Comparison of ENCODE assay signal across 7 cellular contexts in genomic region chr2:187768995-187769394, GRCh38.
"Had no signal": no experiment of that assay in that cellular context is flagged by ENCODE, and none has a peak within 500 bp of the region (broad histone marks: within the 10 kb centered on the region; RNA-seq: fewer than 3 reads in every experiment).

No MANE protein-coding gene starts in this region.

- DNase-seq: IMR-90, KBM-7, KG1 had no signal

- FAIRE-seq: HTR-8/SVneo, K562 had no signal

- H3K36me3 Mint-ChIP-seq: IgD-negative memory B cell had no signal

- H3K27me3 Mint-ChIP-seq: IgD-negative memory B cell had no signal

- H3K4me3 Mint-ChIP-seq: IgD-negative memory B cell had no signal

- H3K4me3 ChIP-seq: K562 had no signal

- H3K27ac ChIP-seq: HL-60 had no signal

- ATAC-seq: K562 had no signal

- H3K4me1 Mint-ChIP-seq: IgD-negative memory B cell had no signal
